In genomic region chr5:55416306-55416705, GRCh38 we compare ENCODE assay signal across 15 cellular contexts.
"Had no signal": no experiment of that assay in that cellular context is flagged by ENCODE, and none has a peak within 500 bp of the region (broad histone marks: within the 10 kb centered on the region; RNA-seq: fewer than 3 reads in every experiment).

No MANE protein-coding gene starts in this region.

- H3K36me3 ChIP-seq: breast epithelium had no signal

- H3K27ac ChIP-seq: breast epithelium, psoas muscle, right lobe of liver had no signal

- H3K27me3 Mint-ChIP-seq: activated naive CD8-positive, alpha-beta T cell treated with anti-CD3 and anti-CD28 coated beads, Interleukin-2, amount 10 ng/mL, durations not matched to agents 7 days and 5 days; dendritic cell treated with granulocyte-macrophage colony-stimulating factor and Interleukin-4, amounts not matched to agents 40 ng/mL and 50 ng/mL, for 4 days; naive thymus-derived CD8-positive, alpha-beta T cell; stimulated activated naive CD8-positive, alpha-beta T cell treated with anti-CD3 and anti-CD28 coated beads, Interleukin-15, Interleukin-2, amounts not matched to agents 100 ng/mL and 50 ng/mL, for 24 hours; type B pancreatic cell had no signal

- H3K4me1 ChIP-seq: breast epithelium had no signal

- H3K4me3 Mint-ChIP-seq: activated naive CD8-positive, alpha-beta T cell treated with anti-CD3 and anti-CD28 coated beads, Interleukin-2, amount 10 ng/mL, durations not matched to agents 7 days and 5 days; dendritic cell treated with granulocyte-macrophage colony-stimulating factor and Interleukin-4, amounts not matched to agents 40 ng/mL and 50 ng/mL, for 4 days; naive thymus-derived CD8-positive, alpha-beta T cell; stimulated activated naive CD8-positive, alpha-beta T cell treated with anti-CD3 and anti-CD28 coated beads, Interleukin-15, Interleukin-2, amounts not matched to agents 100 ng/mL and 50 ng/mL, for 24 hours; type B pancreatic cell had no signal

- H3K9me3 Mint-ChIP-seq: activated naive CD8-positive, alpha-beta T cell treated with anti-CD3 and anti-CD28 coated beads, Interleukin-2, amount 10 ng/mL, durations not matched to agents 7 days and 5 days; dendritic cell treated with granulocyte-macrophage colony-stimulating factor and Interleukin-4, amounts not matched to agents 40 ng/mL and 50 ng/mL, for 4 days; naive thymus-derived CD8-positive, alpha-beta T cell; stimulated activated naive CD8-positive, alpha-beta T cell treated with anti-CD3 and anti-CD28 coated beads, Interleukin-15, Interleukin-2, amounts not matched to agents 100 ng/mL and 50 ng/mL, for 24 hours; type B pancreatic cell had no signal

- ATAC-seq: activated CD4-positive, CD25-positive, alpha-beta regulatory T cell treated with anti-CD3 and anti-CD28 coated beads, Interleukin-2, amount 50 U/mL, for 24 hours; naive thymus-derived CD8-positive, alpha-beta T cell; psoas muscle; right lobe of liver had no signal

- DNase-seq: activated naive CD4-positive, alpha-beta T cell; activated naive CD8-positive, alpha-beta T cell treated with anti-CD3 and anti-CD28 coated beads, Interleukin-2, amount 10 ng/mL, durations not matched to agents 7 days and 5 days; activated T-cell treated with anti-CD3 and anti-CD28 coated beads for 4 hours; anterior cingulate cortex; cerebellar nuclear complex; effector memory CD4-positive, alpha-beta T cell; naive thymus-derived CD8-positive, alpha-beta T cell; nucleus accumbens; psoas muscle; right lobe of liver had no signal

- H3K9me3 ChIP-seq: breast epithelium, psoas muscle, right lobe of liver had no signal

- H3K4me3 ChIP-seq: breast epithelium, psoas muscle, right lobe of liver had no signal

- H3K27ac Mint-ChIP-seq: activated naive CD8-positive, alpha-beta T cell treated with anti-CD3 and anti-CD28 coated beads, Interleukin-2, amount 10 ng/mL, durations not matched to agents 7 days and 5 days; dendritic cell treated with granulocyte-macrophage colony-stimulating factor and Interleukin-4, amounts not matched to agents 40 ng/mL and 50 ng/mL, for 4 days; stimulated activated naive CD8-positive, alpha-beta T cell treated with anti-CD3 and anti-CD28 coated beads, Interleukin-15, Interleukin-2, amounts not matched to agents 100 ng/mL and 50 ng/mL, for 24 hours; type B pancreatic cell had no signal

- H3K27me3 ChIP-seq: breast epithelium, right lobe of liver had no signal
